In the genomic region with DNA sequence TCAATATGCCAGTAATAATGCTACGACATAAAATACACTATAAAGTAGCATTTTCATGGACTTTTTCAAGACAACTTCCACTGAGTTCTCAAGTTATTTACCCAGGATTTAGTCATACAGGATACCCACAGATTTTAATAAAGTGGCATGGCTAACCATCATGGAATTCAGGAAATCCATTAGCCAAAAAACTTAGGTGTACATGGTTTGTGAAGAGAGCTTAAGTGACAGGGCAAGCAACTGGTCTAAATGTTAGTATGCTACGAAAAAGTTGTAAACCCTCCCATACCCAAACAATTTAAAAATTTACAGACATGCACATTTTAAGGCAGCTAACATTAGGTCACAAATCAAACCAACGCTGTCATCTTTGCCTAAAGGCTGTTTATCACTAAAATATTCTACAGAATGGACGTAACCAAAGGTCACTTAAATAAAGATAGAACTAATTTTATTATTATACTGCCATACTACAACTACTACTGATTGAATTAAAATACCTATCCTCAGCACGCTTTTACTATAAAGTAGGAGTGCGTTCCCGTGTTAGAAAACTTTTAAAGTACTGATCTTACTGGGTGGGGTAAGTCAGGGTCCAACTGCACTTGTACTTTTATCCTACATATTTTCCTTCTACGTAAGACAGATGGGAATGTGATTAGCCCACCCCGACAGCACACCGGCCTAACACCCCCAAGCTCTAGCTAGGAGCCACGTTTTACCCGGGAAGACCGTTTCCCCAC, we compare ENCODE assay signal across 8 cellular contexts. TPM values are rescaled to one million over a fixed set of nuclear protein-coding genes. Genes with fewer than 3 reads are reported as not detected.
A peak's percentile ranks its signal among the peaks of the same experiment; 100 is the strongest.
DNase-seq lines count a peak whose midpoint lies in the region; TF ChIP-seq lines count a peak whose summit lies in the region.

No MANE protein-coding gene starts in this region.

- peaks cover 7% of the 10 kb centered on the region for H3K4me1 Mint-ChIP-seq in endothelial cell (ENCODE audit: unreplicated experiment)

- peaks cover 4% of the 10 kb centered on the region for H3K36me3 ChIP-seq in OCI-LY3 (replicated peaks; ENCODE audit: low read depth, low read length)
- no peaks in the 10 kb centered on the region for H3K36me3 ChIP-seq in ovary

- H3K9ac ChIP-seq in OCI-LY3 (ENCODE audit: low read length): peak overlapping the region; percentile 77

- no peaks in the 10 kb centered on the region for H3K9me3 ChIP-seq in OCI-LY3 (ENCODE audit: insufficient read depth, low read length)
- H3K9me3 ChIP-seq in ovary: no peaks in the 10 kb centered on the region

- 0 out of 2 replicates have a peak overlapping the region, but pooled peaks have one; percentile 9 for H2AFZ ChIP-seq in OCI-LY3 (ENCODE audit: low read depth, low read length)

- H3K4me3 ChIP-seq in OCI-LY3 (ENCODE audit: low read length): peak overlapping the region; percentile 88
- peak overlapping the region; percentile 55 for H3K4me3 ChIP-seq in ovary

- H3K4me2 ChIP-seq in OCI-LY3 (ENCODE audit: low read length): peak overlapping the region; percentile 82

- peaks cover 5% of the 10 kb centered on the region for H3K36me3 Mint-ChIP-seq in endothelial cell (ENCODE audit: low read depth, unreplicated experiment)

- no peak for TF ChIP-seq CTCF in OCI-LY3 (IDR thresholded peaks at IDR 0.05; ENCODE audit: low read depth, low read length)
- TF ChIP-seq CTCF in endothelial cell (IDR thresholded peaks at IDR 0.05; ENCODE audit: unreplicated experiment): no peak
- TF ChIP-seq CTCF in ovary (IDR thresholded peaks at IDR 0.05): no peak

- H3K4me3 Mint-ChIP-seq in endothelial cell (ENCODE audit: unreplicated experiment): peak overlapping the region; percentile 97

- 0 out of 2 replicates have a peak, but pooled peaks cover 14% of the 10 kb centered on the region for H4K20me1 ChIP-seq in OCI-LY3 (ENCODE audit: insufficient read depth, low read length)

- no peak for TF ChIP-seq POLR2A in ovary (IDR thresholded peaks at IDR 0.05)

- TF ChIP-seq EP300 in ovary (IDR thresholded peaks at IDR 0.05): no peak

- H3K27ac ChIP-seq in OCI-LY3 (ENCODE audit: low read length) (no peak overlapping the region), ovary (peak overlapping the region in 1 of 2 donors; percentile 86)

- H3K4me1 ChIP-seq in OCI-LY3 (ENCODE audit: low read length): peaks cover 21% of the 10 kb centered on the region
- peaks cover 4% of the 10 kb centered on the region for H3K4me1 ChIP-seq in ovary (ENCODE audit: insufficient read depth)

- peaks cover 12% of the 10 kb centered on the region for H3K27me3 ChIP-seq in OCI-LY3 (ENCODE audit: low read depth, low read length)
- no peaks in the 10 kb centered on the region for H3K27me3 ChIP-seq in ovary

- peaks cover 13% of the 10 kb centered on the region for H3K27me3 Mint-ChIP-seq in endothelial cell (ENCODE audit: unreplicated experiment)

- peak overlapping the region; percentile 95 for H3K27ac Mint-ChIP-seq in endothelial cell (ENCODE audit: unreplicated experiment)

- WGBS in ovary, 3 donors: 9 to 11% (median 9%) methylated on average over 13 of the region's 13 CpGs

- peak; percentile 64 for DNase-seq in EL
- no peak for DNase-seq in endothelial cell (ENCODE audit: low spot score)
- no peak for DNase-seq in ovary
- DNase-seq in DMS53 treated with DMSO at 0.1 percent for 48 hours (lab: John Stamatoyannopoulos, UW; ENCODE audit: unreplicated experiment): no peak
- DNase-seq in NCI-H345 (lab: John Stamatoyannopoulos, UW): no peak
- no peak for DNase-seq in mucosa of gallbladder (ENCODE audit: low spot score)
- no peak for DNase-seq in inferior parietal cortex (ENCODE audit: extremely low spot score)

- H3K79me2 ChIP-seq in OCI-LY3 (ENCODE audit: low read length): peaks cover 56% of the 10 kb centered on the region

- H3K9me3 Mint-ChIP-seq in endothelial cell (ENCODE audit: unreplicated experiment): no peaks in the 10 kb centered on the region

- intact Hi-C loops in ovary (cut with DNase I): loop anchor here in 3 of 4 donors (5.0 kb wide), 2 partner anchors 95 to 170 kb away; a partner anchor contains a TSS

RNA-seq across cellular contexts. Expression of a gene that starts 1.1 kb away (rescaled TPM):
- 38.8 TPM for total RNA-seq in endothelial cell (ENCODE audit: unreplicated experiment)
- 10 to 100 TPM; 21.4 to 31.5 (median 28.6) TPM for total RNA-seq in ovary
- polyA plus RNA-seq in ovary: 10 to 100 TPM; 17.0 to 29.2 TPM
- total RNA-seq in mucosa of gallbladder: 16.9 TPM
